ENCODE assay signal across 9 cellular contexts in the genomic region with DNA sequence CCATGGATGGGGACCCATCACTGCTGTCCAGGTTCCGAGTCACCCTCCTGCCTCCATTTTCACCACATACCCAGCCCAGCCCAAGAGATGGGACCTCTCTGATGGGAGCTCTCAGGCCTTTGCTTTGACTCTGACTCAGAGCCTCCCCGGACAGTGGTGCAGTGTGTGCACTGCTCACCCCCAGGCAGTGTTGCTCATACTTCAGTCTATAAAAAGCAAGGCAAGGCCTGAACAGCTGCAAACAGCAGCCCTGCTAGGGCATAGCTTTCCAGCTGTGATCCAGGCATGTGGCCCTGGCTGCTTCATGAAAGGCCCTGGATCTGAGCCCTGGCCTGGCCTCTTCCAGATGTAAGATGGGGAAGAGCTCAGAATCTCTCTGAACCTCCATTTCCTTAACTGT.
DNase-seq lines count a peak whose midpoint lies in the region; ATAC-seq, FAIRE-seq and TF ChIP-seq lines count a peak whose summit lies in the region.
"Had no signal": no experiment of that assay in that cellular context is flagged by ENCODE, and none has a peak within 500 bp of the region (broad histone marks: within the 10 kb centered on the region; RNA-seq: fewer than 3 reads in every experiment).

No MANE protein-coding gene starts in this region.

- intact Hi-C loops in dorsolateral prefrontal cortex (cut with DNase I) = loop anchor here (5.0 to 10.0 kb wide), 2 partner anchors 205 to 208 kb away; partner anchors contain the start of gene ARL4C (in 2 of the 2)

- no peak overlapping the region for H3K4me3 ChIP-seq in epithelial cell of esophagus (ENCODE audit: low read length)
- no peak overlapping the region for H3K4me3 ChIP-seq in dorsolateral prefrontal cortex

- no peak overlapping the region for H3K27ac ChIP-seq in dorsolateral prefrontal cortex
- H3K27ac ChIP-seq: HL-60 had no signal

- no peak for FAIRE-seq in frontal cortex (lab: Jason Lieb, UNC)

- peak; percentile 27 for ATAC-seq in HG02798 (IDR thresholded peaks at IDR 0.05; ENCODE audit: poor library complexity, unreplicated experiment)
- ATAC-seq in GM18517 (IDR thresholded peaks at IDR 0.05; ENCODE audit: unreplicated experiment) = no peak

- TF ChIP-seq CTCF in epithelial cell of esophagus (IDR thresholded peaks at IDR 0.05; ENCODE audit: insufficient read depth, low read depth, low read length, missing control alignments) = no peak
- TF ChIP-seq CTCF in dorsolateral prefrontal cortex (IDR thresholded peaks at IDR 0.05 in 54 of 56, conservative IDR thresholded peaks at IDR 0.05 in 2 of 56; ENCODE audit: low read depth in 1 of 56, partially characterized antibody in 56 of 56) = no peak

- DNase-seq in activated CD4-positive, alpha-beta T cell treated with anti-CD3 and anti-CD28 coated beads for 1 hour = peak; percentile 31
- DNase-seq in epithelial cell of esophagus (ENCODE audit: low read depth) (peak; percentile 90), dorsolateral prefrontal cortex (no peak), RKO (ENCODE audit: low spot score) (no peak), frontal cortex (ENCODE audit: low spot score in 2 of 2) (no peak)
- DNase-seq in stimulated activated CD8-positive, alpha-beta memory T cell treated with anti-CD3 and anti-CD28 coated beads, Interleukin-4, amount 100 ng/mL, for 48 hours = peak; percentile 59

- peaks cover 0 to 5% (median 0%) of the 10 kb centered on the region in 45 donors for H3K27me3 ChIP-seq in dorsolateral prefrontal cortex

Comparison
In these comparisons a context has a peak if more than half of its experiments do, and no peak if none do; other contexts are left out.
1. DNase-seq: peak in activated CD4-positive, alpha-beta T cell treated with anti-CD3 and anti-CD28 coated beads for 1 hour (single experiment), epithelial cell of esophagus (single experiment) and stimulated activated CD8-positive, alpha-beta memory T cell treated with anti-CD3 and anti-CD28 coated beads, Interleukin-4, amount 100 ng/mL, for 48 hours (single experiment); none in dorsolateral prefrontal cortex (0 of 10), RKO (single experiment) and frontal cortex (0 of 2).